ENCODE assay signal across 21 cellular contexts in genomic region chr1:244065063-244065788, GRCh38. TPM values are rescaled to one million over a fixed set of nuclear protein-coding genes. Genes with fewer than 3 reads are reported as not detected.
DNase-seq lines count a peak whose midpoint lies in the region; ATAC-seq and TF ChIP-seq lines count a peak whose summit lies in the region.
"Had no signal": no experiment of that assay in that cellular context is flagged by ENCODE, and none has a peak within 500 bp of the region (broad histone marks: within the 10 kb centered on the region; RNA-seq: fewer than 3 reads in every experiment).

No MANE protein-coding gene starts in this region.

- H3K27ac ChIP-seq in endodermal cell (ENCODE audit: low read depth, low read length), result no peak overlapping the region
- H3K27ac ChIP-seq: esophagus muscularis mucosa, PC-9 had no signal

- H3K27ac Mint-ChIP-seq in endodermal cell (no peak overlapping the region), nephron (peak overlapping the region; percentile 89 to 93 (median 91)), T-helper 17 cell (no peak overlapping the region)
- H3K27ac Mint-ChIP-seq: activated CD4-positive, alpha-beta memory T cell treated with anti-CD3 and anti-CD28 coated beads for 36 hours; activated naive CD4-positive, alpha-beta T cell treated with anti-CD3 and anti-CD28 coated beads, Interleukin-2, amount 50 U/mL, for 72 hours; type B pancreatic cell had no signal

- H3K36me3 Mint-ChIP-seq in endodermal cell (ENCODE audit: low read depth), result no peaks in the 10 kb centered on the region
- H3K36me3 Mint-ChIP-seq in nephron (ENCODE audit: low read depth), result no peaks in the 10 kb centered on the region
- no peaks in the 10 kb centered on the region for H3K36me3 Mint-ChIP-seq in T-helper 17 cell (ENCODE audit: low read depth)
- H3K36me3 Mint-ChIP-seq: activated CD4-positive, alpha-beta memory T cell treated with anti-CD3 and anti-CD28 coated beads for 36 hours; activated naive CD4-positive, alpha-beta T cell treated with anti-CD3 and anti-CD28 coated beads, Interleukin-2, amount 50 U/mL, for 72 hours; type B pancreatic cell had no signal

- H3K27me3 ChIP-seq in endodermal cell (ENCODE audit: control insufficient read depth, insufficient read depth, low read length, poor library complexity, severe bottlenecking), result no peaks in the 10 kb centered on the region
- H3K27me3 ChIP-seq: BE2C, esophagus muscularis mucosa had no signal

- WGBS in endodermal cell (ENCODE audit: insufficient coverage in 1 of 2, insufficient read length in 1 of 2), 2 experiments, result 94 to 97% methylated on average over 5 to 9 of the region's 9 CpGs

- no peaks in the 10 kb centered on the region for H3K9me3 Mint-ChIP-seq in endodermal cell
- H3K9me3 Mint-ChIP-seq in nephron, result no peaks in the 10 kb centered on the region
- H3K9me3 Mint-ChIP-seq: activated CD4-positive, alpha-beta memory T cell treated with anti-CD3 and anti-CD28 coated beads for 36 hours; activated T-cell treated with anti-CD3 and anti-CD28 coated beads, Interleukin-2, amount 50 U/mL, for 4 hours; type B pancreatic cell had no signal

- H3K4me1 ChIP-seq in endodermal cell (ENCODE audit: control insufficient read depth, insufficient read depth, low read length), result no peaks in the 10 kb centered on the region
- H3K4me1 ChIP-seq: BE2C, esophagus muscularis mucosa had no signal

- peaks cover 7% of the 10 kb centered on the region for H3K4me1 Mint-ChIP-seq in endodermal cell
- H3K4me1 Mint-ChIP-seq in nephron, result peaks cover 23% of the 10 kb centered on the region
- peaks cover 4% of the 10 kb centered on the region for H3K4me1 Mint-ChIP-seq in T-helper 17 cell

- no peak for ATAC-seq in T-helper 17 cell
- ATAC-seq in HG03521 (IDR thresholded peaks at IDR 0.05; ENCODE audit: unreplicated experiment), result no peak
- no peak for ATAC-seq in HG02588 (IDR thresholded peaks at IDR 0.05; ENCODE audit: unreplicated experiment)
- ATAC-seq: activated naive CD4-positive, alpha-beta T cell treated with anti-CD3 and anti-CD28 coated beads, Interleukin-2, amount 50 U/mL, for 72 hours; activated T-cell treated with anti-CD3 and anti-CD28 coated beads, Interleukin-2, amount 50 U/mL, for 4 hours; stimulated activated naive CD8-positive, alpha-beta T cell treated with anti-CD3 and anti-CD28 coated beads, Interleukin-15, Interleukin-2, amounts not matched to agents 100 U/mL and 50 U/mL, for 24 hours had no signal

- H3K9me3 ChIP-seq in endodermal cell (ENCODE audit: control insufficient read depth, low read length), result no peaks in the 10 kb centered on the region
- no peaks in the 10 kb centered on the region for H3K9me3 ChIP-seq in T-helper 17 cell (ENCODE audit: control insufficient read depth, low read length, poor library complexity, severe bottlenecking)
- H3K9me3 ChIP-seq: BE2C, esophagus muscularis mucosa, HAP-1 had no signal

- H3K36me3 ChIP-seq in endodermal cell (ENCODE audit: control insufficient read depth, insufficient read depth, low read length), result no peaks in the 10 kb centered on the region
- H3K36me3 ChIP-seq: BE2C, esophagus muscularis mucosa, HAP-1 had no signal

- peak; percentile 45 for DNase-seq in HK-2 (ENCODE audit: unreplicated experiment)
- DNase-seq in RPMI7951 (ENCODE audit: low read depth), result peak; percentile 21
- DNase-seq in endodermal cell, result peak; percentile 35
- no peak for DNase-seq in RPMI8226
- DNase-seq in T-helper 17 cell, result no peak
- DNase-seq: activated CD4-positive, alpha-beta memory T cell treated with anti-CD3 and anti-CD28 coated beads for 36 hours; activated T-cell treated with anti-CD3 and anti-CD28 coated beads, Interleukin-2, amount 50 U/mL, for 4 hours; BE2C; mesenchymal stem cell; NCI-H1694; NCI-H69; PC-9; retina; stimulated activated naive CD8-positive, alpha-beta T cell treated with anti-CD3 and anti-CD28 coated beads, Interleukin-15, Interleukin-2, amounts not matched to agents 100 U/mL and 50 U/mL, for 24 hours had no signal

- H3K4me3 Mint-ChIP-seq in endodermal cell (no peak overlapping the region), nephron (no peak overlapping the region), T-helper 17 cell (no peak overlapping the region)
- H3K4me3 Mint-ChIP-seq: activated CD4-positive, alpha-beta memory T cell treated with anti-CD3 and anti-CD28 coated beads for 36 hours; activated T-cell treated with anti-CD3 and anti-CD28 coated beads, Interleukin-2, amount 50 U/mL, for 4 hours; type B pancreatic cell had no signal

- H3K9ac ChIP-seq in endodermal cell (ENCODE audit: extremely low read depth, low read length, poor library complexity, severe bottlenecking), result no peak overlapping the region

- peaks cover 7% of the 10 kb centered on the region for H3K27me3 Mint-ChIP-seq in endodermal cell (ENCODE audit: insufficient read depth)
- peaks cover 22% of the 10 kb centered on the region for H3K27me3 Mint-ChIP-seq in nephron (ENCODE audit: low read depth)
- H3K27me3 Mint-ChIP-seq in T-helper 17 cell, result no peaks in the 10 kb centered on the region
- H3K27me3 Mint-ChIP-seq: activated CD4-positive, alpha-beta memory T cell treated with anti-CD3 and anti-CD28 coated beads for 36 hours; type B pancreatic cell had no signal

- TF ChIP-seq CTCF in endodermal cell (conservative IDR thresholded peaks at IDR 0.05) (no peak), nephron (IDR thresholded peaks at IDR 0.05; ENCODE audit: unreplicated experiment in 3 of 3) (no peak)

- no peak overlapping the region for H3K4me3 ChIP-seq in endodermal cell (ENCODE audit: low read length)
- H3K4me3 ChIP-seq: esophagus muscularis mucosa, HAP-1, PC-9 had no signal

RNA-seq across cellular contexts. Expression of gene ZBTB18, which starts 14.1 kb away (rescaled TPM):
- 13.6 and 16.5 TPM in 2 replicates for total RNA-seq in RPMI7951 (2014; rRNA removed; shearing (Covaris generic))
- total RNA-seq in endodermal cell (10 to 100 TPM; 15.4 to 17.9 TPM), T-helper 17 cell (10 to 100 TPM; 26.3 to 29.1 TPM)
- polyA plus RNA-seq in endodermal cell (2013, experiment 1 of 2), result 56.0 TPM
- polyA plus RNA-seq in endodermal cell (2013, experiment 2 of 2), result 50.5 TPM

Comparison
In these comparisons a context has a peak if more than half of its experiments do, and no peak if none do; other contexts are left out.
1. DNase-seq: peak in HK-2 (single experiment), RPMI7951 (single experiment) and endodermal cell (single experiment); none in RPMI8226 (single experiment) and T-helper 17 cell (0 of 3).
2. H3K27ac Mint-ChIP-seq: peak in nephron (3 of 3); none in endodermal cell (single experiment) and T-helper 17 cell (single experiment).